Comparison of ENCODE assay signal across 9 cellular contexts in the genomic region with DNA sequence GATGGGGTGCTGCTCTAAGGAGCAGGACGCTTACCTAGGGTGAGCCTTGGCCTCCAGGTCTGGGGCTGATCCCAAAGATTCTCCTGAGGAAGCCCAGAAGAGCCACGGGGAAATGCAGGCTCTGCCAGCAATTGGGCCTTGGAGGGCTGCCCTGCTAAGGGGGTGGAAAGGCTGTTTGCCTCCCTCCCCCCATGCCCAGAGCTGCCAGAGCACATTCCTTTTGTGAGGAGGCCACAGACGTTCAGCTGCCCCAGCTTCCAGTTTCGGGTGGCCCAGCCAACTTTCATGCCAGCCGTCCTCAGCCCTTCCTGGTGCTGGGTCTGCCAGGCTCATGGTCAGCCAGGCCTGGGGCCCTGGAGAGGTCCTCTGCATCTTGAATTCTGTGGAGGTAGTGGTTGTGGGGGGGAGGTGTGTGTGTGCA. TPM values are rescaled to one million over a fixed set of nuclear protein-coding genes. Genes with fewer than 3 reads are reported as not detected.
DNase-seq lines count a peak whose midpoint lies in the region; ATAC-seq and TF ChIP-seq lines count a peak whose summit lies in the region.
"Had no signal": no experiment of that assay in that cellular context is flagged by ENCODE, and none has a peak within 500 bp of the region (broad histone marks: within the 10 kb centered on the region; RNA-seq: fewer than 3 reads in every experiment).

No MANE protein-coding gene starts in this region.

- ATAC-seq in HG02678 (IDR thresholded peaks at IDR 0.05; ENCODE audit: unreplicated experiment) = no peak

- H3K27ac ChIP-seq in tibial artery (peak overlapping the region; percentile 70 to 73), colonic mucosa (no peak overlapping the region)

- intact Hi-C loops in tibial artery (cut with DNase I; ENCODE audit: low total_unique reads) = loop anchor here (2.0 kb wide), 1 partner anchor 30 kb away; no protein-coding TSS in a partner anchor
- intact Hi-C loops in posterior vena cava (cut with DNase I) = no loop called here
- intact Hi-C loops in colonic mucosa (cut with DNase I) = no loop called here

- H3K4me3 ChIP-seq in tibial artery (no peak overlapping the region), colonic mucosa (no peak overlapping the region)

- peaks cover 0 to 65% (median 54%) of the 10 kb centered on the region in 4 donors for H3K4me1 ChIP-seq in tibial artery
- peaks cover 11% of the 10 kb centered on the region for H3K4me1 ChIP-seq in colonic mucosa

- H3K36me3 ChIP-seq in tibial artery (no peaks in the 10 kb centered on the region), colonic mucosa (no peaks in the 10 kb centered on the region)

- DNase-seq in activated effector memory CD4-positive, alpha-beta T cell treated with anti-CD3 and anti-CD28 coated beads, Interleukin-2, amount 50 U/mL, for 16 hours = peak; percentile 33
- no peak for DNase-seq in activated effector memory CD4-positive, alpha-beta T cell treated with Interleukin-2 at 50 U/mL for 16 hours
- DNase-seq in cerebellar cortex (ENCODE audit: low spot score) (peak; percentile 16), mesenteric fat pad (ENCODE audit: low spot score) (peak; percentile 86), tibial artery (peak; percentile 60 to 93), posterior vena cava (ENCODE audit: low spot score) (no peak), colonic mucosa (no peak)
- DNase-seq: dermis blood vessel endothelial cell had no signal

- H3K27me3 ChIP-seq in tibial artery (no peaks in the 10 kb centered on the region), colonic mucosa (no peaks in the 10 kb centered on the region)

- H3K9ac ChIP-seq in colonic mucosa (ENCODE audit: low read depth in 2 of 2, low read length in 2 of 2) = no peak overlapping the region

- TF ChIP-seq CTCF in tibial artery (IDR thresholded peaks at IDR 0.05) = no peak
- TF ChIP-seq CTCF in colonic mucosa (IDR thresholded peaks at IDR 0.05) = no peak

- no peaks in the 10 kb centered on the region for H3K9me3 ChIP-seq in tibial artery
- H3K9me3 ChIP-seq in colonic mucosa = no peaks in the 10 kb centered on the region

RNA-seq across cellular contexts. Expression of a gene that starts 16.0 kb away (rescaled TPM):
- total RNA-seq in mesenteric fat pad (11.7 TPM), posterior vena cava (1 to 10 TPM; 4.1 to 6.8 TPM), colonic mucosa (1 to 10 TPM; 2.1 to 4.0 TPM)

RNA-seq across cellular contexts. Expression of a gene that starts 25.4 kb away (rescaled TPM):
- total RNA-seq in mesenteric fat pad = not detected
- not detected for total RNA-seq in posterior vena cava
- total RNA-seq in colonic mucosa = under 1 TPM in 1 of 2 donors, not detected in 1; 0.16 TPM
- total RNA-seq: dermis blood vessel endothelial cell had no signal

RNA-seq across cellular contexts. Expression of a gene that starts 42.3 kb away (rescaled TPM):
- total RNA-seq in mesenteric fat pad (not detected), posterior vena cava (not detected), colonic mucosa (under 1 TPM in 1 of 2 donors, not detected in 1; 0.77 TPM)
- total RNA-seq: dermis blood vessel endothelial cell had no signal

RNA-seq across cellular contexts. Expression of a gene that starts 57.2 kb away (rescaled TPM):
- total RNA-seq in mesenteric fat pad = not detected
- under 1 TPM; 0.19 to 0.48 TPM for total RNA-seq in posterior vena cava
- total RNA-seq in colonic mucosa = 1 to 10 TPM in 1 of 2 donors, under 1 TPM in 1; 0.66 to 4.9 TPM

Comparison
In these comparisons a context has a peak if more than half of its experiments do, and no peak if none do; other contexts are left out.
1. DNase-seq: peak in activated effector memory CD4-positive, alpha-beta T cell treated with anti-CD3 and anti-CD28 coated beads, Interleukin-2, amount 50 U/mL, for 16 hours (single experiment), cerebellar cortex (single experiment), mesenteric fat pad (single experiment) and tibial artery (2 of 2); none in activated effector memory CD4-positive, alpha-beta T cell treated with Interleukin-2 at 50 U/mL for 16 hours (single experiment), posterior vena cava (single experiment) and colonic mucosa (single experiment).